ENCODE assay signal across 8 cellular contexts in the genomic region with DNA sequence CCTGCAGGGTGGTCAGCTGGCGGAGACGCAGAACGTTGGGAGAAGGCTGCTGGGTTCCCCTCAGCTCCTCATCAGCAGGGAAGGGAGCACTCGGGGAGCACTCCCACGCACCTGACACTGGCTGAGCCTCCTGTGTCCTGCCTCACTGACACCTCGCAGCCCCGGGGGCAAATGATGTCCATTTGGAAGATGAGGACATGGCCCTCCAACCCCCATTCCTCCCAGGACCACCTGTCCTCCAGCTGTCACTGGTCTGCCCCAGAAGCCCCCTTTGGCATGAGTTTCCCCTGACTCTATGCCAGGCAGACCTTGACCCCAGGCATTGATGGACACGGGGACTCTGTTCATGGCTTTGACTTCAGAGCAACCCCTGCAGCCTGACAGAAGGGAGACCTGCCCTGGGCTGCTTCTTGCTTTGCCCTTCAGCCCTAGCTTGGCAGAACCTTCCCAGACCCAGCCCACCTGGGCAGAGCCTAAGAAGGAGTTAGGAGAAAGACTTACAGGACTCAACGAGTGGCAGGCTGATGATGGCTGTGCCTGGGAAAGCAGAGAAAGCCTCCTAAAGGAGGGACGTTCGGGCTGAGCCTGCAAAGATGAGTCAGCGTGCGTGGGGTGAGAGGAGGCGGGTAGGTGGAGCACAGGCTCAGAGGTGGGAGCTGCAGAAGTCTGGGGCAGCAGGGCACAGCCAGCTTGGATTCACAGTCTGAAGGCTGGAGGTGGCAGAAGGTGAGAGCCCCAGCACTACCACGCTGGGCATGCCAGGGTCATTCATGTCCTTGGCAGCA.
DNase-seq lines count a peak whose midpoint lies in the region; ATAC-seq and TF ChIP-seq lines count a peak whose summit lies in the region.

No MANE protein-coding gene starts in this region.

- WGBS in mammary epithelial cell (ENCODE audit: low coverage, missing lambda C conversion rate) = 18% methylated on average over 13 of the region's 15 CpGs

- H3K27ac Mint-ChIP-seq in nephron progenitor cell = no peak overlapping the region

- no peak for TF ChIP-seq CTCF in GM13976 (IDR thresholded peaks at IDR 0.05; ENCODE audit: borderline replicate concordance, control extremely low read depth, extremely low read depth, insufficient read depth, missing control alignments)
- TF ChIP-seq CTCF in Panc1 (IDR thresholded peaks at IDR 0.05) = no peak
- no peak for TF ChIP-seq CTCF in mammary epithelial cell (conservative IDR thresholded peaks at IDR 0.05 in 1 of 2, IDR thresholded peaks at IDR 0.05 in 1 of 2; ENCODE audit: extremely low read depth in 1 of 2, insufficient read depth in 1 of 2, low read depth in 1 of 2, low read length in 2 of 2)
- no peak for TF ChIP-seq CTCF in nephron progenitor cell (IDR thresholded peaks at IDR 0.05)

- POLR2A ChIA-PET in Panc1 (lab: Charles Lee) = interaction anchor here (0.7 kb wide), 1 partner anchor 26 kb away, joined by 6 read pairs; no protein-coding TSS in a partner anchor

- no peaks in the 10 kb centered on the region for H3K36me3 Mint-ChIP-seq in nephron progenitor cell (ENCODE audit: low read depth)

- in situ Hi-C loops in GM13976 (cut with MboI; ENCODE audit: low sequenced_read_pairs, unreplicated experiment) (no loop called here), Panc1 (cut with HindIII; ENCODE audit: low pct_unique_long_range_greater_than_20kb, low sequenced_read_pairs) (no loop called here), mammary epithelial cell (cut with MboI; ENCODE audit: low sequenced_read_pairs in 2 of 2) (no loop called here)

- H4K20me1 ChIP-seq in mammary epithelial cell (ENCODE audit: insufficient read depth, low read length) = no peaks in the 10 kb centered on the region

- H3K36me3 ChIP-seq in Panc1 (ENCODE audit: control insufficient read depth, insufficient read depth, low read length) = no peaks in the 10 kb centered on the region
- no peaks in the 10 kb centered on the region for H3K36me3 ChIP-seq in mammary epithelial cell (ENCODE audit: insufficient read depth, low read length)

- intact Hi-C loops in Panc1 (cut with micrococcal nuclease; ENCODE audit: unreplicated experiment) (no loop called here), mammary epithelial cell (cut with micrococcal nuclease) (loop anchor here (2.0 kb wide), 1 partner anchor 16 kb away; no protein-coding TSS in a partner anchor)

- CTCF ChIA-PET in Panc1 (lab: Charles Lee) = interaction anchor here (1.2 to 2.9 kb wide), 3 partner anchors 24 to 77 kb away, joined by 3 to 33 read pairs (median 10); no protein-coding TSS in a partner anchor
- CTCF ChIA-PET in mammary epithelial cell (lab: Charles Lee; ENCODE audit: low non-redundant PET) = interaction anchor here (0.6 to 2.7 kb wide), 3 partner anchors 49 to 77 kb away, joined by 3 to 57 read pairs (median 3); no protein-coding TSS in a partner anchor

- dilution Hi-C loops in mammary epithelial cell (cut with HindIII; ENCODE audit: low sequenced_read_pairs) = no loop called here

- H3K4me1 Mint-ChIP-seq in nephron progenitor cell = peaks cover 58% of the 10 kb centered on the region

- peak overlapping the region; percentile 92 for H2AFZ ChIP-seq in mammary epithelial cell (ENCODE audit: low read depth, low read length)

- H3K27me3 Mint-ChIP-seq in nephron progenitor cell (ENCODE audit: low read depth, poor library complexity) = peaks cover 83% of the 10 kb centered on the region

- H3K9me3 ChIP-seq in Panc1 (ENCODE audit: control insufficient read depth, insufficient read depth, low read depth, low read length) (no peaks in the 10 kb centered on the region), mammary epithelial cell (replicated peaks; ENCODE audit: insufficient read depth, low read length) (no peaks in the 10 kb centered on the region)

- H3K27ac ChIP-seq in Panc1 (ENCODE audit: low read length) (no peak overlapping the region), mammary epithelial cell (ENCODE audit: insufficient read depth, low read depth, low read length) (no peak overlapping the region)

- H3K4me2 ChIP-seq in mammary epithelial cell (ENCODE audit: insufficient read depth, low read depth, low read length) = peak overlapping the region; percentile 84

- no peak overlapping the region for H3K9ac ChIP-seq in mammary epithelial cell (ENCODE audit: insufficient read depth, low read length)

- no peaks in the 10 kb centered on the region for H3K9me3 Mint-ChIP-seq in nephron progenitor cell

- no TSS peak for BruUV-seq in Panc1 (replicated peaks; lab: Mats Ljungman, UMichigan)
- BruUV-seq in mammary epithelial cell (replicated peaks; lab: Mats Ljungman, UMichigan) = no TSS peak

- H3K4me3 Mint-ChIP-seq in nephron progenitor cell = peak overlapping the region; percentile 33

- DNase-seq in GM13976 (ENCODE audit: low spot score) (peak; percentile 41), Panc1 (ENCODE audit: low read depth, low spot score) (no peak), mammary epithelial cell (peak; percentile 74), nephron progenitor cell (no peak), DMS153 (lab: John Stamatoyannopoulos, UW) (no peak), NCI-H524 (lab: John Stamatoyannopoulos, UW) (no peak), NK-92 (lab: John Stamatoyannopoulos, UW; ENCODE audit: unreplicated experiment) (no peak)

- peak; percentile 64 for ATAC-seq in Panc1
- no peak for ATAC-seq in GM21825 (IDR thresholded peaks at IDR 0.05; ENCODE audit: unreplicated experiment)

- H3K27me3 ChIP-seq in Panc1 (ENCODE audit: control insufficient read depth, insufficient read depth, low read length) = no peaks in the 10 kb centered on the region
- H3K27me3 ChIP-seq in mammary epithelial cell (ENCODE audit: insufficient read depth, low read length) = no peaks in the 10 kb centered on the region

- H3K4me3 ChIP-seq in Panc1 (ENCODE audit: low read depth in 2 of 2, low read length in 2 of 2) = 0 out of 4 replicates have a peak overlapping the region, but pooled peaks of 1 of the 2 experiments have one; percentile 6
- no peak overlapping the region for H3K4me3 ChIP-seq in mammary epithelial cell (replicated peaks in 1 of 3; ENCODE audit: insufficient read depth in 1 of 3, low read depth in 2 of 3, low read length in 3 of 3)

- H3K4me1 ChIP-seq in Panc1 (ENCODE audit: control insufficient read depth, insufficient read depth, low read length) = peaks cover 4% of the 10 kb centered on the region
- peaks cover 20% of the 10 kb centered on the region for H3K4me1 ChIP-seq in mammary epithelial cell (ENCODE audit: insufficient read depth, low read length)

- no peaks in the 10 kb centered on the region for H3K79me2 ChIP-seq in mammary epithelial cell (ENCODE audit: insufficient read depth, low read length)

Comparison
In these comparisons a context has a peak if more than half of its experiments do, and no peak if none do; other contexts are left out.
1. DNase-seq: peak in GM13976 (single experiment) and mammary epithelial cell (single experiment); none in Panc1 (single experiment), nephron progenitor cell (single experiment), DMS153 (single experiment), NCI-H524 (0 of 2) and NK-92 (single experiment).